Comparison of ENCODE assay signal across 1 cellular context in the genomic region with DNA sequence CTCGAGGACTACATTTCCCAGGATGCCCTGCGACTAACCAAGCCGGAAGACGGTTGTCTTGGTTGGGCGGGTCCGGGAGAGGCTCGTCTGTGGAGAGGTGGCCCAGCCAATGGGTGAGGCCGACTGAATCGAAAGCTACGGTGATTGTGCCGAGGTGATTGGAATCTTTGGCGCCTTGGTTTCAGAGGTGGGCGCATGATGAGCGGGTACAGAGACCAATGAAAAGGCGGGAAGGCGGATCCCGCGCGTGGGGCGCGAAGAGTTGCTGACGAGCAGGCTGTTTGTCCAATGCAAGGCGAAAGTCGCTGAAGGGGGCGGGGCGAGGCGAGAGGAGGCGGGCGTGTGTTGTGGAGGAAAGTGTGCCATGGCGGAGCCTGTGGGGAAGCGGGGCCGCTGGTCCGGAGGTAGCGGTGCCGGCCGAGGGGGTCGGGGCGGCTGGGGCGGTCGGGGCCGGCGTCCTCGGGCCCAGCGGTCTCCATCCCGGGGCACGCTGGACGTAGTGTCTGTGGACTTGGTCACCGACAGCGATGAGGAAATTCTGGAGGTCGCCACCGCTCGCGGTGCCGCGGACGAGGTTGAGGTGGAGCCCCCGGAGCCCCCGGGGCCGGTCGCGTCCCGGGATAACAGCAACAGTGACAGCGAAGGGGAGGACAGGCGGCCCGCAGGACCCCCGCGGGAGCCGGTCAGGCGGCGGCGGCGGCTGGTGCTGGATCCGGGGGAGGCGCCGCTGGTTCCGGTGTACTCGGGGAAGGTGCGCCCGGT.
TF ChIP-seq lines count a peak whose summit lies in the region.

A gene (plus strand): TSS at position 290 of the 762 bp plus-strand sequence. CDS start 75 bp downstream, at position 365.

TF ChIP-seq in GM12878, 131 proteins besides CTCF, POLR2A, EP300 and RAD21 (continued from another document and continues in another):
- TF ChIP-seq, protein P1, sequence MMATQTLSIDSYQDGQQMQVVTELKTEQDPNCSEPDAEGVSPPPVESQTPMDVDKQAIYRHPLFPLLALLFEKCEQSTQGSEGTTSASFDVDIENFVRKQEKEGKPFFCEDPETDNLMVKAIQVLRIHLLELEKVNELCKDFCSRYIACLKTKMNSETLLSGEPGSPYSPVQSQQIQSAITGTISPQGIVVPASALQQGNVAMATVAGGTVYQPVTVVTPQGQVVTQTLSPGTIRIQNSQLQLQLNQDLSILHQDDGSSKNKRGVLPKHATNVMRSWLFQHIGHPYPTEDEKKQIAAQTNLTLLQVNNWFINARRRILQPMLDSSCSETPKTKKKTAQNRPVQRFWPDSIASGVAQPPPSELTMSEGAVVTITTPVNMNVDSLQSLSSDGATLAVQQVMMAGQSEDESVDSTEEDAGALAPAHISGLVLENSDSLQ (IDR thresholded peaks at IDR 0.05), result peak; percentile 100
- TF ChIP-seq MYB (IDR thresholded peaks at IDR 0.05; ENCODE audit: borderline replicate concordance, low read depth, low read length), result no peak
- TF ChIP-seq, protein P2, sequence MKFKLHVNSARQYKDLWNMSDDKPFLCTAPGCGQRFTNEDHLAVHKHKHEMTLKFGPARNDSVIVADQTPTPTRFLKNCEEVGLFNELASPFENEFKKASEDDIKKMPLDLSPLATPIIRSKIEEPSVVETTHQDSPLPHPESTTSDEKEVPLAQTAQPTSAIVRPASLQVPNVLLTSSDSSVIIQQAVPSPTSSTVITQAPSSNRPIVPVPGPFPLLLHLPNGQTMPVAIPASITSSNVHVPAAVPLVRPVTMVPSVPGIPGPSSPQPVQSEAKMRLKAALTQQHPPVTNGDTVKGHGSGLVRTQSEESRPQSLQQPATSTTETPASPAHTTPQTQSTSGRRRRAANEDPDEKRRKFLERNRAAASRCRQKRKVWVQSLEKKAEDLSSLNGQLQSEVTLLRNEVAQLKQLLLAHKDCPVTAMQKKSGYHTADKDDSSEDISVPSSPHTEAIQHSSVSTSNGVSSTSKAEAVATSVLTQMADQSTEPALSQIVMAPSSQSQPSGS (IDR thresholded peaks at IDR 0.05; ENCODE audit: low read length), result no peak
- TF ChIP-seq, protein P3, sequence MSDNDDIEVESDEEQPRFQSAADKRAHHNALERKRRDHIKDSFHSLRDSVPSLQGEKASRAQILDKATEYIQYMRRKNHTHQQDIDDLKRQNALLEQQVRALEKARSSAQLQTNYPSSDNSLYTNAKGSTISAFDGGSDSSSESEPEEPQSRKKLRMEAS (IDR thresholded peaks at IDR 0.05; ENCODE audit: low read depth, low read length), result no peak; the same call in 1 of the 2 replicates
- TF ChIP-seq, protein P4, sequence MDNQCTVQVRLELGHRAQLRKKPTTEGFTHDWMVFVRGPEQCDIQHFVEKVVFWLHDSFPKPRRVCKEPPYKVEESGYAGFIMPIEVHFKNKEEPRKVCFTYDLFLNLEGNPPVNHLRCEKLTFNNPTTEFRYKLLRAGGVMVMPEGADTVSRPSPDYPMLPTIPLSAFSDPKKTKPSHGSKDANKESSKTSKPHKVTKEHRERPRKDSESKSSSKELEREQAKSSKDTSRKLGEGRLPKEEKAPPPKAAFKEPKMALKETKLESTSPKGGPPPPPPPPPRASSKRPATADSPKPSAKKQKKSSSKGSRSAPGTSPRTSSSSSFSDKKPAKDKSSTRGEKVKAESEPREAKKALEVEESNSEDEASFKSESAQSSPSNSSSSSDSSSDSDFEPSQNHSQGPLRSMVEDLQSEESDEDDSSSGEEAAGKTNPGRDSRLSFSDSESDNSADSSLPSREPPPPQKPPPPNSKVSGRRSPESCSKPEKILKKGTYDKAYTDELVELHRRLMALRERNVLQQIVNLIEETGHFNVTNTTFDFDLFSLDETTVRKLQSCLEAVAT (IDR thresholded peaks at IDR 0.05), result no peak
- no peak for TF ChIP-seq ZNF207 (IDR thresholded peaks at IDR 0.05; ENCODE audit: borderline replicate concordance)
- TF ChIP-seq, protein P5, sequence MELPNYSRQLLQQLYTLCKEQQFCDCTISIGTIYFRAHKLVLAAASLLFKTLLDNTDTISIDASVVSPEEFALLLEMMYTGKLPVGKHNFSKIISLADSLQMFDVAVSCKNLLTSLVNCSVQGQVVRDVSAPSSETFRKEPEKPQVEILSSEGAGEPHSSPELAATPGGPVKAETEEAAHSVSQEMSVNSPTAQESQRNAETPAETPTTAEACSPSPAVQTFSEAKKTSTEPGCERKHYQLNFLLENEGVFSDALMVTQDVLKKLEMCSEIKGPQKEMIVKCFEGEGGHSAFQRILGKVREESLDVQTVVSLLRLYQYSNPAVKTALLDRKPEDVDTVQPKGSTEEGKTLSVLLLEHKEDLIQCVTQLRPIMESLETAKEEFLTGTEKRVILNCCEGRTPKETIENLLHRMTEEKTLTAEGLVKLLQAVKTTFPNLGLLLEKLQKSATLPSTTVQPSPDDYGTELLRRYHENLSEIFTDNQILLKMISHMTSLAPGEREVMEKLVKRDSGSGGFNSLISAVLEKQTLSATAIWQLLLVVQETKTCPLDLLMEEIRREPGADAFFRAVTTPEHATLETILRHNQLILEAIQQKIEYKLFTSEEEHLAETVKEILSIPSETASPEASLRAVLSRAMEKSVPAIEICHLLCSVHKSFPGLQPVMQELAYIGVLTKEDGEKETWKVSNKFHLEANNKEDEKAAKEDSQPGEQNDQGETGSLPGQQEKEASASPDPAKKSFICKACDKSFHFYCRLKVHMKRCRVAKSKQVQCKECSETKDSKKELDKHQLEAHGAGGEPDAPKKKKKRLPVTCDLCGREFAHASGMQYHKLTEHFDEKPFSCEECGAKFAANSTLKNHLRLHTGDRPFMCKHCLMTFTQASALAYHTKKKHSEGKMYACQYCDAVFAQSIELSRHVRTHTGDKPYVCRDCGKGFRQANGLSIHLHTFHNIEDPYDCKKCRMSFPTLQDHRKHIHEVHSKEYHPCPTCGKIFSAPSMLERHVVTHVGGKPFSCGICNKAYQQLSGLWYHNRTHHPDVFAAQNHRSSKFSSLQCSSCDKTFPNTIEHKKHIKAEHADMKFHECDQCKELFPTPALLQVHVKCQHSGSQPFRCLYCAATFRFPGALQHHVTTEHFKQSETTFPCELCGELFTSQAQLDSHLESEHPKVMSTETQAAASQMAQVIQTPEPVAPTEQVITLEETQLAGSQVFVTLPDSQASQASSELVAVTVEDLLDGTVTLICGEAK (IDR thresholded peaks at IDR 0.05; ENCODE audit: borderline replicate concordance), result peak; percentile 93
- TF ChIP-seq MEF2B (IDR thresholded peaks at IDR 0.05; ENCODE audit: partially characterized antibody, poor library complexity, severe bottlenecking), result no peak
- TF ChIP-seq STAT1 (conservative IDR thresholded peaks at IDR 0.05), result no peak
- no peak for TF ChIP-seq SMAD1 (IDR thresholded peaks at IDR 0.05; ENCODE audit: low read depth, partially characterized antibody)
- TF ChIP-seq EZH2 (IDR thresholded peaks at IDR 0.05; ENCODE audit: borderline replicate concordance, control insufficient read depth, low read depth, low read length), result no peak
- TF ChIP-seq MTA3 (IDR thresholded peaks at IDR 0.05; ENCODE audit: borderline replicate concordance, low read length), result no peak
- TF ChIP-seq POU2F2 (IDR thresholded peaks at IDR 0.05; ENCODE audit: borderline replicate concordance, low read depth, low read length), result no peak
- peak; percentile 93 for TF ChIP-seq GABPA (IDR thresholded peaks at IDR 0.05; ENCODE audit: low read depth)
- no peak for TF ChIP-seq SUZ12 (IDR thresholded peaks at IDR 0.05; ENCODE audit: unreplicated experiment)
- peak; percentile 80; the same call in 1 of the 2 replicates for TF ChIP-seq PAX5 (IDR thresholded peaks at IDR 0.05; ENCODE audit: borderline replicate concordance, low read depth, low read length)
- TF ChIP-seq WRNIP1 (IDR thresholded peaks at IDR 0.05; ENCODE audit: borderline replicate concordance, low read depth, low read length), result no peak
- TF ChIP-seq RUNX3 (IDR thresholded peaks at IDR 0.05; ENCODE audit: low read length), result no peak
- peak; percentile 66; the same call in 1 of the 2 replicates for TF ChIP-seq RFX5 (IDR thresholded peaks at IDR 0.05; ENCODE audit: low read depth, low read length)
- TF ChIP-seq IKZF2 (IDR thresholded peaks at IDR 0.05), result no peak
- TF ChIP-seq FOXK2 (IDR thresholded peaks at IDR 0.05), result no peak
- no peak for TF ChIP-seq ASH2L (IDR thresholded peaks at IDR 0.05; ENCODE audit: borderline replicate concordance, low read depth)
- no peak for TF ChIP-seq CBX5 (IDR thresholded peaks at IDR 0.05; ENCODE audit: low read depth)
- TF ChIP-seq POLR2AphosphoS5 (IDR thresholded peaks at IDR 0.05; ENCODE audit: low read length), result peak; percentile 68; the same call in 1 of the 2 replicates
- TF ChIP-seq HCFC1 (IDR thresholded peaks at IDR 0.05; ENCODE audit: low read length), result peak; percentile 92
- peak; percentile 57; the same call in 1 of the 2 replicates for TF ChIP-seq MXI1 (IDR thresholded peaks at IDR 0.05; ENCODE audit: low read depth, low read length)
- peak; percentile 75; the same call in 1 of the 2 replicates for TF ChIP-seq RB1 (IDR thresholded peaks at IDR 0.05; ENCODE audit: borderline replicate concordance)
- no peak for TF ChIP-seq TBL1XR1 (IDR thresholded peaks at IDR 0.05; ENCODE audit: low read depth, low read length)
- TF ChIP-seq, protein P6, sequence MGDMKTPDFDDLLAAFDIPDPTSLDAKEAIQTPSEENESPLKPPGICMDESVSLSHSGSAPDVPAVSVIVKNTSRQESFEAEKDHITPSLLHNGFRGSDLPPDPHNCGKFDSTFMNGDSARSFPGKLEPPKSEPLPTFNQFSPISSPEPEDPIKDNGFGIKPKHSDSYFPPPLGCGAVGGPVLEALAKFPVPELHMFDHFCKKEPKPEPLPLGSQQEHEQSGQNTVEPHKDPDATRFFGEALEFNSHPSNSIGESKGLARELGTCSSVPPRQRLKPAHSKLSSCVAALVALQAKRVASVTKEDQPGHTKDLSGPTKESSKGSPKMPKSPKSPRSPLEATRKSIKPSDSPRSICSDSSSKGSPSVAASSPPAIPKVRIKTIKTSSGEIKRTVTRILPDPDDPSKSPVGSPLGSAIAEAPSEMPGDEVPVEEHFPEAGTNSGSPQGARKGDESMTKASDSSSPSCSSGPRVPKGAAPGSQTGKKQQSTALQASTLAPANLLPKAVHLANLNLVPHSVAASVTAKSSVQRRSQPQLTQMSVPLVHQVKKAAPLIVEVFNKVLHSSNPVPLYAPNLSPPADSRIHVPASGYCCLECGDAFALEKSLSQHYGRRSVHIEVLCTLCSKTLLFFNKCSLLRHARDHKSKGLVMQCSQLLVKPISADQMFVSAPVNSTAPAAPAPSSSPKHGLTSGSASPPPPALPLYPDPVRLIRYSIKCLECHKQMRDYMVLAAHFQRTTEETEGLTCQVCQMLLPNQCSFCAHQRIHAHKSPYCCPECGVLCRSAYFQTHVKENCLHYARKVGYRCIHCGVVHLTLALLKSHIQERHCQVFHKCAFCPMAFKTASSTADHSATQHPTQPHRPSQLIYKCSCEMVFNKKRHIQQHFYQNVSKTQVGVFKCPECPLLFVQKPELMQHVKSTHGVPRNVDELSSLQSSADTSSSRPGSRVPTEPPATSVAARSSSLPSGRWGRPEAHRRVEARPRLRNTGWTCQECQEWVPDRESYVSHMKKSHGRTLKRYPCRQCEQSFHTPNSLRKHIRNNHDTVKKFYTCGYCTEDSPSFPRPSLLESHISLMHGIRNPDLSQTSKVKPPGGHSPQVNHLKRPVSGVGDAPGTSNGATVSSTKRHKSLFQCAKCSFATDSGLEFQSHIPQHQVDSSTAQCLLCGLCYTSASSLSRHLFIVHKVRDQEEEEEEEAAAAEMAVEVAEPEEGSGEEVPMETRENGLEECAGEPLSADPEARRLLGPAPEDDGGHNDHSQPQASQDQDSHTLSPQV (IDR thresholded peaks at IDR 0.05), result no peak
- no peak for TF ChIP-seq RELA (IDR thresholded peaks at IDR 0.05; ENCODE audit: borderline replicate concordance, partially characterized antibody)
- TF ChIP-seq SIX5 (IDR thresholded peaks at IDR 0.05; ENCODE audit: low read depth, low read length, severe bottlenecking), result peak; percentile 86
- TF ChIP-seq, protein P7, sequence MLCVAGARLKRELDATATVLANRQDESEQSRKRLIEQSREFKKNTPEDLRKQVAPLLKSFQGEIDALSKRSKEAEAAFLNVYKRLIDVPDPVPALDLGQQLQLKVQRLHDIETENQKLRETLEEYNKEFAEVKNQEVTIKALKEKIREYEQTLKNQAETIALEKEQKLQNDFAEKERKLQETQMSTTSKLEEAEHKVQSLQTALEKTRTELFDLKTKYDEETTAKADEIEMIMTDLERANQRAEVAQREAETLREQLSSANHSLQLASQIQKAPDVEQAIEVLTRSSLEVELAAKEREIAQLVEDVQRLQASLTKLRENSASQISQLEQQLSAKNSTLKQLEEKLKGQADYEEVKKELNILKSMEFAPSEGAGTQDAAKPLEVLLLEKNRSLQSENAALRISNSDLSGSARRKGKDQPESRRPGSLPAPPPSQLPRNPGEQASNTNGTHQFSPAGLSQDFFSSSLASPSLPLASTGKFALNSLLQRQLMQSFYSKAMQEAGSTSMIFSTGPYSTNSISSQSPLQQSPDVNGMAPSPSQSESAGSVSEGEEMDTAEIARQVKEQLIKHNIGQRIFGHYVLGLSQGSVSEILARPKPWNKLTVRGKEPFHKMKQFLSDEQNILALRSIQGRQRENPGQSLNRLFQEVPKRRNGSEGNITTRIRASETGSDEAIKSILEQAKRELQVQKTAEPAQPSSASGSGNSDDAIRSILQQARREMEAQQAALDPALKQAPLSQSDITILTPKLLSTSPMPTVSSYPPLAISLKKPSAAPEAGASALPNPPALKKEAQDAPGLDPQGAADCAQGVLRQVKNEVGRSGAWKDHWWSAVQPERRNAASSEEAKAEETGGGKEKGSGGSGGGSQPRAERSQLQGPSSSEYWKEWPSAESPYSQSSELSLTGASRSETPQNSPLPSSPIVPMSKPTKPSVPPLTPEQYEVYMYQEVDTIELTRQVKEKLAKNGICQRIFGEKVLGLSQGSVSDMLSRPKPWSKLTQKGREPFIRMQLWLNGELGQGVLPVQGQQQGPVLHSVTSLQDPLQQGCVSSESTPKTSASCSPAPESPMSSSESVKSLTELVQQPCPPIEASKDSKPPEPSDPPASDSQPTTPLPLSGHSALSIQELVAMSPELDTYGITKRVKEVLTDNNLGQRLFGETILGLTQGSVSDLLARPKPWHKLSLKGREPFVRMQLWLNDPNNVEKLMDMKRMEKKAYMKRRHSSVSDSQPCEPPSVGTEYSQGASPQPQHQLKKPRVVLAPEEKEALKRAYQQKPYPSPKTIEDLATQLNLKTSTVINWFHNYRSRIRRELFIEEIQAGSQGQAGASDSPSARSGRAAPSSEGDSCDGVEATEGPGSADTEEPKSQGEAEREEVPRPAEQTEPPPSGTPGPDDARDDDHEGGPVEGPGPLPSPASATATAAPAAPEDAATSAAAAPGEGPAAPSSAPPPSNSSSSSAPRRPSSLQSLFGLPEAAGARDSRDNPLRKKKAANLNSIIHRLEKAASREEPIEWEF (IDR thresholded peaks at IDR 0.05; ENCODE audit: insufficient replicate concordance, low read depth, low read length), result no peak
- TF ChIP-seq CEBPB (IDR thresholded peaks at IDR 0.05; ENCODE audit: borderline replicate concordance in 1 of 2, low read depth in 2 of 2, low read length in 2 of 2), result no peak
- TF ChIP-seq, protein P8, sequence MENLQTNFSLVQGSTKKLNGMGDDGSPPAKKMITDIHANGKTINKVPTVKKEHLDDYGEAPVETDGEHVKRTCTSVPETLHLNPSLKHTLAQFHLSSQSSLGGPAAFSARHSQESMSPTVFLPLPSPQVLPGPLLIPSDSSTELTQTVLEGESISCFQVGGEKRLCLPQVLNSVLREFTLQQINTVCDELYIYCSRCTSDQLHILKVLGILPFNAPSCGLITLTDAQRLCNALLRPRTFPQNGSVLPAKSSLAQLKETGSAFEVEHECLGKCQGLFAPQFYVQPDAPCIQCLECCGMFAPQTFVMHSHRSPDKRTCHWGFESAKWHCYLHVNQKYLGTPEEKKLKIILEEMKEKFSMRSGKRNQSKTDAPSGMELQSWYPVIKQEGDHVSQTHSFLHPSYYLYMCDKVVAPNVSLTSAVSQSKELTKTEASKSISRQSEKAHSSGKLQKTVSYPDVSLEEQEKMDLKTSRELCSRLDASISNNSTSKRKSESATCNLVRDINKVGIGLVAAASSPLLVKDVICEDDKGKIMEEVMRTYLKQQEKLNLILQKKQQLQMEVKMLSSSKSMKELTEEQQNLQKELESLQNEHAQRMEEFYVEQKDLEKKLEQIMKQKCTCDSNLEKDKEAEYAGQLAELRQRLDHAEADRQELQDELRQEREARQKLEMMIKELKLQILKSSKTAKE (IDR thresholded peaks at IDR 0.05; ENCODE audit: low read depth, poor library complexity, severe bottlenecking), result peak; percentile 69
